ENCODE assay signal across 8 cellular contexts in genomic region chr21:31559368-31560119, GRCh38.
A peak's percentile ranks its signal among the peaks of the same experiment; 100 is the strongest.
DNase-seq lines count a peak whose midpoint lies in the region; ATAC-seq, FAIRE-seq and TF ChIP-seq lines count a peak whose summit lies in the region.

No MANE protein-coding gene starts in this region.

- no peak overlapping the region for H3K27ac ChIP-seq in CD4-positive, CD25-positive, alpha-beta regulatory T cell (ENCODE audit: insufficient read depth, low read length, poor library complexity, severe bottlenecking)
- H3K27ac ChIP-seq in Peyer's patch (peak overlapping the region in 1 of 4 donors; percentile 71), stomach (no peak overlapping the region)

- no peaks in the 10 kb centered on the region for H3K36me3 ChIP-seq in CD4-positive, CD25-positive, alpha-beta regulatory T cell (ENCODE audit: control insufficient read depth, insufficient read depth, low read length)
- no peaks in the 10 kb centered on the region for H3K36me3 ChIP-seq in Peyer's patch
- no peaks in the 10 kb centered on the region for H3K36me3 ChIP-seq in neuron (ENCODE audit: insufficient read depth, low read length)
- no peaks in the 10 kb centered on the region for H3K36me3 ChIP-seq in stomach

- intact Hi-C loops in stomach (cut with DNase I; ENCODE audit: low total_unique reads), result no loop called here

- peak overlapping the region in 2 of 3 donors; percentile 54 to 77 for H3K27ac Mint-ChIP-seq in CD4-positive, CD25-positive, alpha-beta regulatory T cell

- no peaks in the 10 kb centered on the region for H3K9me3 Mint-ChIP-seq in CD4-positive, CD25-positive, alpha-beta regulatory T cell

- peaks cover 5 to 37% (median 20%) of the 10 kb centered on the region in 4 donors for H3K4me1 Mint-ChIP-seq in CD4-positive, CD25-positive, alpha-beta regulatory T cell

- peaks cover 9% of the 10 kb centered on the region for H3K27me3 ChIP-seq in CD4-positive, CD25-positive, alpha-beta regulatory T cell (ENCODE audit: control insufficient read depth, insufficient read depth, low read length)
- H3K27me3 ChIP-seq in Peyer's patch (peaks cover 0 to 8% of the 10 kb centered on the region in 2 donors), neuron (ENCODE audit: insufficient read depth, low read length) (no peaks in the 10 kb centered on the region), stomach (peaks cover 16 to 67% (median 27%) of the 10 kb centered on the region in 3 donors)

- TF ChIP-seq EP300 in stomach (IDR thresholded peaks at IDR 0.05), result no peak

- peak; percentile 78 to 82 for ATAC-seq in CD4-positive, CD25-positive, alpha-beta regulatory T cell (ENCODE audit: low read depth in 2 of 2)

- WGBS in stomach, 5 donors, result 2 to 4% (median 4%) methylated on average over 37 to 54 of the region's 54 CpGs

- no peaks in the 10 kb centered on the region for H3K9me3 ChIP-seq in CD4-positive, CD25-positive, alpha-beta regulatory T cell (ENCODE audit: control insufficient read depth in 2 of 2, low read length in 2 of 2)
- H3K9me3 ChIP-seq in Peyer's patch (no peaks in the 10 kb centered on the region), neuron (ENCODE audit: low read length) (no peaks in the 10 kb centered on the region), stomach (no peaks in the 10 kb centered on the region)

- H2AFZ ChIP-seq in neuron (ENCODE audit: low read depth, low read length), result peak overlapping the region; percentile 55

- peak; percentile 79 to 95 (median 92) for DNase-seq in CD4-positive, CD25-positive, alpha-beta regulatory T cell
- peak; percentile 81 for DNase-seq in GM20000 (ENCODE audit: low spot score)
- peak; percentile 97 for DNase-seq in HTR-8/SVneo (ENCODE audit: insufficient read length, low spot score)
- peak; percentile 80 to 94 (median 89) for DNase-seq in Peyer's patch
- peak; percentile 96 for DNase-seq in activated effector memory CD4-positive, alpha-beta T cell treated with anti-CD3 and anti-CD28 coated beads, Interleukin-2, amount 50 U/mL, for 16 hours
- DNase-seq in fibroblast of the conjunctiva (ENCODE audit: low read depth), result peak; percentile 81
- DNase-seq in stomach, result peak; percentile 90

- H3K4me1 ChIP-seq in CD4-positive, CD25-positive, alpha-beta regulatory T cell (ENCODE audit: control insufficient read depth, insufficient read depth, low read length, poor library complexity, severe bottlenecking), result peaks cover 21% of the 10 kb centered on the region
- H3K4me1 ChIP-seq in Peyer's patch (peaks cover 0 to 24% (median 6%) of the 10 kb centered on the region in 4 donors), neuron (ENCODE audit: insufficient read depth, low read length) (peaks cover 34% of the 10 kb centered on the region), stomach (peaks cover 15 to 28% (median 26%) of the 10 kb centered on the region in 4 donors)

- no peak for TF ChIP-seq CTCF in GM20000 (IDR thresholded peaks at IDR 0.05; ENCODE audit: extremely low read depth, missing control alignments)
- no peak for TF ChIP-seq CTCF in Peyer's patch (IDR thresholded peaks at IDR 0.05)
- TF ChIP-seq CTCF in stomach (IDR thresholded peaks at IDR 0.05), result no peak

- H3K4me3 Mint-ChIP-seq in CD4-positive, CD25-positive, alpha-beta regulatory T cell, result peak overlapping the region; percentile 80 to 95 (median 90)

- TF ChIP-seq POLR2A in Peyer's patch (IDR thresholded peaks at IDR 0.05) (no peak), stomach (IDR thresholded peaks at IDR 0.05) (no peak)

- H3K4me3 ChIP-seq in CD4-positive, CD25-positive, alpha-beta regulatory T cell (ENCODE audit: low read depth, low read length), result peak overlapping the region; percentile 79
- peak overlapping the region; percentile 48 to 62 (median 60) for H3K4me3 ChIP-seq in Peyer's patch
- peak overlapping the region; percentile 60 for H3K4me3 ChIP-seq in neuron (ENCODE audit: low read length)
- H3K4me3 ChIP-seq in stomach, result peak overlapping the region; percentile 58 to 75 (median 64)

- H3K36me3 Mint-ChIP-seq in CD4-positive, CD25-positive, alpha-beta regulatory T cell, result no peaks in the 10 kb centered on the region

- FAIRE-seq in HTR-8/SVneo (lab: Jason Lieb, UNC), result no peak

- H3K27me3 Mint-ChIP-seq in CD4-positive, CD25-positive, alpha-beta regulatory T cell, result peaks cover 26% of the 10 kb centered on the region
